ENCODE assay signal across 13 cellular contexts in the genomic region with DNA sequence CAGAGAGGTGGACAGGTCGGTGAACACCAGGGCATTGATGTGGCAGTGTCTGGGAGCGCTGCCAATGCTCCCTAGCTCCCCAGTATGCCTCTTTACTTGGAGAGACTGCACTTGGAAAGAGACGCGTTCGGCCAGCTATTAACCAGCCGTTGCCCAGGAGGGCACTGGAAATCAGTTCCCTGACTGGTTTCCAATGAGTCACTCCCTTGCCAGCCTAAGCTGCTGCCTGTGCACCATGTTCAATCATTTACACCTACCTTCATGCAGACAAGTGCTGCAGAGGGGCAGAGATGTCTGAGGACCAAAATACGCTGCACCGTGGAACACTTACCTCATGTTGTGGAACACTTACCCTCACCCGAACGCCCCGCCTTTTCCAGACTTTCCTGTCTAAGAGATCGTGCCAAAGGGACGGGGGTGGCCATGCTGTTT.
DNase-seq lines count a peak whose midpoint lies in the region; ATAC-seq, FAIRE-seq and TF ChIP-seq lines count a peak whose summit lies in the region.
"Had no signal": no experiment of that assay in that cellular context is flagged by ENCODE, and none has a peak within 500 bp of the region (broad histone marks: within the 10 kb centered on the region; RNA-seq: fewer than 3 reads in every experiment).

No MANE protein-coding gene starts in this region.

- no peak for TF ChIP-seq POLR2A in right lobe of liver (IDR thresholded peaks at IDR 0.05)

- no peak overlapping the region for H2AFZ ChIP-seq in Karpas-422 (ENCODE audit: low read length)

- peaks cover 24% of the 10 kb centered on the region for H3K36me3 Mint-ChIP-seq in brain

- H3K27me3 Mint-ChIP-seq in brain, result peaks cover 3% of the 10 kb centered on the region

- WGBS in right lobe of liver (ENCODE audit: insufficient coverage, low coverage, low lambda C conversion rate, missing lambda C conversion rate), result 74% methylated on average over 13 of the region's 13 CpGs

- no peak for FAIRE-seq in HTR-8/SVneo (lab: Jason Lieb, UNC)

- peaks cover 24% of the 10 kb centered on the region for H3K79me2 ChIP-seq in Karpas-422 (ENCODE audit: low read length)

- H3K9ac ChIP-seq in Karpas-422 (ENCODE audit: low read length), result 0 out of 2 replicates have a peak overlapping the region, but pooled peaks have one; percentile 33
- peak overlapping the region in 1 of 5 donors; percentile 20 for H3K9ac ChIP-seq in subcutaneous abdominal adipose tissue (ENCODE audit: low read length in 5 of 5)

- peak overlapping the region; percentile 81; the same call in 1 of the 2 replicates for H3K27ac ChIP-seq in Karpas-422 (ENCODE audit: low read length)
- no peak overlapping the region for H3K27ac ChIP-seq in right lobe of liver
- peak overlapping the region; percentile 35 for H3K27ac ChIP-seq in subcutaneous abdominal adipose tissue (ENCODE audit: low read depth, low read length)
- H3K27ac ChIP-seq: foreskin keratinocyte had no signal

- intact Hi-C loops in right lobe of liver (cut with DNase I), result no loop called here

- H3K4me2 ChIP-seq in Karpas-422 (ENCODE audit: low read depth, low read length, poor library complexity, severe bottlenecking), result peak overlapping the region; percentile 48

- ATAC-seq in right lobe of liver, result peak; percentile 96 to 99 (median 98)
- no peak for ATAC-seq in HG02610 (IDR thresholded peaks at IDR 0.05; ENCODE audit: unreplicated experiment)
- ATAC-seq: foreskin keratinocyte; stimulated activated naive CD8-positive, alpha-beta T cell treated with anti-CD3 and anti-CD28 coated beads, Interleukin-15, amount 100 ng/mL, for 72 hours had no signal

- no peak overlapping the region for H3K4me3 Mint-ChIP-seq in brain
- H3K4me3 Mint-ChIP-seq: CD4-positive, alpha-beta T cell; stimulated activated naive CD8-positive, alpha-beta T cell treated with anti-CD3 and anti-CD28 coated beads, Interleukin-15, amount 100 ng/mL, for 72 hours had no signal

- H3K4me3 ChIP-seq in Karpas-422 (ENCODE audit: low read length), result peak overlapping the region; percentile 35; the same call in 1 of the 2 replicates
- no peak overlapping the region for H3K4me3 ChIP-seq in right lobe of liver
- H3K4me3 ChIP-seq in subcutaneous abdominal adipose tissue (ENCODE audit: low read depth in 1 of 5, low read length in 5 of 5), result peak overlapping the region; percentile 27 to 56 (median 38)

- H3K27me3 ChIP-seq in Karpas-422 (ENCODE audit: low read length) (no peaks in the 10 kb centered on the region), right lobe of liver (no peaks in the 10 kb centered on the region), subcutaneous abdominal adipose tissue (ENCODE audit: control insufficient read depth in 5 of 5, insufficient read depth in 4 of 5, low read length in 5 of 5) (no peaks in the 10 kb centered on the region)

- H3K4me1 ChIP-seq in Karpas-422 (ENCODE audit: low read length) (peaks cover 34% of the 10 kb centered on the region), right lobe of liver (peaks cover 0 to 15% (median 3%) of the 10 kb centered on the region in 4 donors), subcutaneous abdominal adipose tissue (ENCODE audit: control insufficient read depth in 5 of 5, insufficient read depth in 5 of 5, low read length in 5 of 5) (peaks cover 15 to 49% (median 43%) of the 10 kb centered on the region in 5 donors)
- H3K4me1 ChIP-seq: foreskin keratinocyte had no signal

- TF ChIP-seq CTCF in brain (conservative IDR thresholded peaks at IDR 0.05), result no peak
- no peak for TF ChIP-seq CTCF in right lobe of liver (IDR thresholded peaks at IDR 0.05)

- H3K9me3 Mint-ChIP-seq in brain, result no peaks in the 10 kb centered on the region
- H3K9me3 Mint-ChIP-seq: CD4-positive, alpha-beta T cell; stimulated activated naive CD8-positive, alpha-beta T cell treated with anti-CD3 and anti-CD28 coated beads, Interleukin-15, amount 100 ng/mL, for 72 hours had no signal

- no peaks in the 10 kb centered on the region for H3K36me3 ChIP-seq in Karpas-422 (ENCODE audit: insufficient read depth, low read length)
- H3K36me3 ChIP-seq in right lobe of liver, result no peaks in the 10 kb centered on the region
- no peaks in the 10 kb centered on the region for H3K36me3 ChIP-seq in subcutaneous abdominal adipose tissue (ENCODE audit: control insufficient read depth in 5 of 5, insufficient read depth in 5 of 5, low read length in 5 of 5)

- no peaks in the 10 kb centered on the region for H3K9me2 ChIP-seq in Karpas-422 (replicated peaks; ENCODE audit: insufficient read depth, low read length)

- no peaks in the 10 kb centered on the region for H3K9me3 ChIP-seq in Karpas-422 (ENCODE audit: low read length)
- no peaks in the 10 kb centered on the region for H3K9me3 ChIP-seq in right lobe of liver
- H3K9me3 ChIP-seq in subcutaneous abdominal adipose tissue (ENCODE audit: control insufficient read depth in 5 of 5, low read length in 5 of 5), result no peaks in the 10 kb centered on the region

- no peaks in the 10 kb centered on the region for H4K20me1 ChIP-seq in Karpas-422 (ENCODE audit: insufficient read depth, low read depth, low read length)

- peak overlapping the region in 3 of 5 experiments; percentile 57 to 63 (median 63) for H3K27ac Mint-ChIP-seq in brain
- H3K27ac Mint-ChIP-seq: CD4-positive, alpha-beta T cell; stimulated activated naive CD8-positive, alpha-beta T cell treated with anti-CD3 and anti-CD28 coated beads, Interleukin-15, amount 100 ng/mL, for 72 hours had no signal

- DNase-seq in Karpas-422 (no peak), right lobe of liver (peak; percentile 79 to 92 (median 90)), HTR-8/SVneo (ENCODE audit: insufficient read length, low spot score) (no peak)
- DNase-seq in activated T-cell treated with anti-CD3 and anti-CD28 coated beads, Interleukin-2, amount 50 U/mL, for 48 hours, result no peak
- DNase-seq: activated CD8-positive, alpha-beta memory T cell treated with anti-CD3 and anti-CD28 coated beads, Interleukin-2, amount 50 U/mL, for 48 hours; CD4-positive, alpha-beta T cell; foreskin keratinocyte; NCI-H1436; SHP77 treated with DMSO at 0.1 percent for 48 hours; stimulated activated naive CD8-positive, alpha-beta T cell treated with anti-CD3 and anti-CD28 coated beads, Interleukin-15, amount 100 ng/mL, for 72 hours had no signal

- H3K4me1 Mint-ChIP-seq in brain, result peaks cover 56% of the 10 kb centered on the region

Comparison
In these comparisons a context has a peak if more than half of its experiments do, and no peak if none do; other contexts are left out.
1. DNase-seq: peak in right lobe of liver (3 of 3); none in Karpas-422 (single experiment), HTR-8/SVneo (single experiment) and activated T-cell treated with anti-CD3 and anti-CD28 coated beads, Interleukin-2, amount 50 U/mL, for 48 hours (0 of 2).
2. H3K27ac ChIP-seq: peak in Karpas-422 (single experiment) and subcutaneous abdominal adipose tissue (single experiment); none in right lobe of liver (0 of 3).
3. H3K4me3 ChIP-seq: peak in Karpas-422 (single experiment) and subcutaneous abdominal adipose tissue (5 of 5); none in right lobe of liver (0 of 3).